ENCODE assay signal across 1 cellular context in the genomic region with DNA sequence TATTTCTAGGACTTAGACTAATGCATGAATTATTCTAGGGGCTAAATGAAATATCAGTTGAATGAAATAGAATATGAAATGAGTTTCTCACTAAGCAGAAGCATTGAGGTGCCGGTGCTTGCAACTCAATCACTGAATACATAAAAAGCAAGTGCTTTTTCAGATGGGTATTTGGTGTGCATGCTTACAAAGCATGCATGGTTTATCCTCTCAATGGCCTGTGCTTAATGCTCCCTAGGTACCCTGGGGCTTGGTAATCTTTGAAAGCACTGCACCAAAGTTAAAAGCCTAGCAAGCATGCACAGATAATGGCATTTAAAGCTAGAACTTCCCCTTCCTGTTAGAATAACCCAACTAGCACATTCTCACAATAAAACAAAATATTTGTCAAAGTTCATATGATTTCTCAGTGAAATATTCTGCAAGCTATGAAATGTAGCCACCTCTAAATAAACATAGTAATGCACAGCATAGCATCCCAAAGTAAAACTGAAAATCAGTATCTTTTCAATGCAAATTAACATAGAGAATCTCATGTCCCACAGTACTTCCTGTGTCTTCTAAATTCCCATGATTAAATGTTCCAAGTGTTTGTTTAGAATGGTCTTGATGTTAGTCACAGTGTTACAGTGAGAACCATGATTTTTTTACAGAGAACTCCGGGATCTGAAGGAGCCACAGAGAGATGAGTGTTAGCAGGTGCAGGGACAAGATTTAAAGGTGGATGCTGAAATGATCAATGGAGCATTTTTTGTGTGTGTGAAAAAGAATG.
TF ChIP-seq lines count a peak whose summit lies in the region.

No MANE protein-coding gene starts in this region.

TF ChIP-seq in GM23338, 12 proteins besides CTCF, POLR2A, EP300 and RAD21 (continued from another document):
- TF ChIP-seq, protein P1, sequence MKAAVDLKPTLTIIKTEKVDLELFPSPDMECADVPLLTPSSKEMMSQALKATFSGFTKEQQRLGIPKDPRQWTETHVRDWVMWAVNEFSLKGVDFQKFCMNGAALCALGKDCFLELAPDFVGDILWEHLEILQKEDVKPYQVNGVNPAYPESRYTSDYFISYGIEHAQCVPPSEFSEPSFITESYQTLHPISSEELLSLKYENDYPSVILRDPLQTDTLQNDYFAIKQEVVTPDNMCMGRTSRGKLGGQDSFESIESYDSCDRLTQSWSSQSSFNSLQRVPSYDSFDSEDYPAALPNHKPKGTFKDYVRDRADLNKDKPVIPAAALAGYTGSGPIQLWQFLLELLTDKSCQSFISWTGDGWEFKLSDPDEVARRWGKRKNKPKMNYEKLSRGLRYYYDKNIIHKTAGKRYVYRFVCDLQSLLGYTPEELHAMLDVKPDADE (IDR thresholded peaks at IDR 0.05), result no peak
- TF ChIP-seq ZNF114 (CRISPR knock-in tag; IDR thresholded peaks at IDR 0.05), result no peak
- peak; percentile 55; the same call in 1 of the 2 replicates for TF ChIP-seq NANOG (IDR thresholded peaks at IDR 0.05; ENCODE audit: borderline replicate concordance)
- TF ChIP-seq, protein P2, sequence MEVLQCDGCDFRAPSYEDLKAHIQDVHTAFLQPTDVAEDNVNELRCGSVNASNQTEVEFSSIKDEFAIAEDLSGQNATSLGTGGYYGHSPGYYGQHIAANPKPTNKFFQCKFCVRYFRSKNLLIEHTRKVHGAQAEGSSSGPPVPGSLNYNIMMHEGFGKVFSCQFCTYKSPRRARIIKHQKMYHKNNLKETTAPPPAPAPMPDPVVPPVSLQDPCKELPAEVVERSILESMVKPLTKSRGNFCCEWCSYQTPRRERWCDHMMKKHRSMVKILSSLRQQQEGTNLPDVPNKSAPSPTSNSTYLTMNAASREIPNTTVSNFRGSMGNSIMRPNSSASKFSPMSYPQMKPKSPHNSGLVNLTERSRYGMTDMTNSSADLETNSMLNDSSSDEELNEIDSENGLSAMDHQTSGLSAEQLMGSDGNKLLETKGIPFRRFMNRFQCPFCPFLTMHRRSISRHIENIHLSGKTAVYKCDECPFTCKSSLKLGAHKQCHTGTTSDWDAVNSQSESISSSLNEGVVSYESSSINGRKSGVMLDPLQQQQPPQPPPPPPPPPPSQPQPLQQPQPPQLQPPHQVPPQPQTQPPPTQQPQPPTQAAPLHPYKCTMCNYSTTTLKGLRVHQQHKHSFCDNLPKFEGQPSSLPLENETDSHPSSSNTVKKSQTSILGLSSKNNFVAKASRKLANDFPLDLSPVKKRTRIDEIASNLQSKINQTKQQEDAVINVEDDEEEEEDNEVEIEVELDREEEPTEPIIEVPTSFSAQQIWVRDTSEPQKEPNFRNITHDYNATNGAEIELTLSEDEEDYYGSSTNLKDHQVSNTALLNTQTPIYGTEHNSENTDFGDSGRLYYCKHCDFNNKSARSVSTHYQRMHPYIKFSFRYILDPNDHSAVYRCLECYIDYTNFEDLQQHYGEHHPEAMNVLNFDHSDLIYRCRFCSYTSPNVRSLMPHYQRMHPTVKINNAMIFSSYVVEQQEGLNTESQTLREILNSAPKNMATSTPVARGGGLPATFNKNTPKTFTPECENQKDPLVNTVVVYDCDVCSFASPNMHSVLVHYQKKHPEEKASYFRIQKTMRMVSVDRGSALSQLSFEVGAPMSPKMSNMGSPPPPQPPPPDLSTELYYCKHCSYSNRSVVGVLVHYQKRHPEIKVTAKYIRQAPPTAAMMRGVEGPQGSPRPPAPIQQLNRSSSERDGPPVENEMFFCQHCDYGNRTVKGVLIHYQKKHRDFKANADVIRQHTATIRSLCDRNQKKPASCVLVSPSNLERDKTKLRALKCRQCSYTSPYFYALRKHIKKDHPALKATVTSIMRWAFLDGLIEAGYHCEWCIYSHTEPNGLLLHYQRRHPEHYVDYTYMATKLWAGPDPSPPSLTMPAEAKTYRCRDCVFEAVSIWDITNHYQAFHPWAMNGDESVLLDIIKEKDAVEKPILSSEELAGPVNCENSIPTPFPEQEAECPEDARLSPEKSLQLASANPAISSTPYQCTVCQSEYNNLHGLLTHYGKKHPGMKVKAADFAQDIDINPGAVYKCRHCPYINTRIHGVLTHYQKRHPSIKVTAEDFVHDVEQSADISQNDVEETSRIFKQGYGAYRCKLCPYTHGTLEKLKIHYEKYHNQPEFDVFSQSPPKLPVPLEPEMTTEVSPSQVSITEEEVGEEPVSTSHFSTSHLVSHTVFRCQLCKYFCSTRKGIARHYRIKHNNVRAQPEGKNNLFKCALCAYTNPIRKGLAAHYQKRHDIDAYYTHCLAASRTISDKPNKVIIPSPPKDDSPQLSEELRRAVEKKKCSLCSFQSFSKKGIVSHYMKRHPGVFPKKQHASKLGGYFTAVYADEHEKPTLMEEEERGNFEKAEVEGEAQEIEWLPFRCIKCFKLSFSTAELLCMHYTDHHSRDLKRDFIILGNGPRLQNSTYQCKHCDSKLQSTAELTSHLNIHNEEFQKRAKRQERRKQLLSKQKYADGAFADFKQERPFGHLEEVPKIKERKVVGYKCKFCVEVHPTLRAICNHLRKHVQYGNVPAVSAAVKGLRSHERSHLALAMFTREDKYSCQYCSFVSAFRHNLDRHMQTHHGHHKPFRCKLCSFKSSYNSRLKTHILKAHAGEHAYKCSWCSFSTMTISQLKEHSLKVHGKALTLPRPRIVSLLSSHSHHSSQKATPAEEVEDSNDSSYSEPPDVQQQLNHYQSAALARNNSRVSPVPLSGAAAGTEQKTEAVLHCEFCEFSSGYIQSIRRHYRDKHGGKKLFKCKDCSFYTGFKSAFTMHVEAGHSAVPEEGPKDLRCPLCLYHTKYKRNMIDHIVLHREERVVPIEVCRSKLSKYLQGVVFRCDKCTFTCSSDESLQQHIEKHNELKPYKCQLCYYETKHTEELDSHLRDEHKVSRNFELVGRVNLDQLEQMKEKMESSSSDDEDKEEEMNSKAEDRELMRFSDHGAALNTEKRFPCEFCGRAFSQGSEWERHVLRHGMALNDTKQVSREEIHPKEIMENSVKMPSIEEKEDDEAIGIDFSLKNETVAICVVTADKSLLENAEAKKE (CRISPR knock-in tag; IDR thresholded peaks at IDR 0.05), result no peak
